ENCODE assay signal across 8 cellular contexts in the genomic region with DNA sequence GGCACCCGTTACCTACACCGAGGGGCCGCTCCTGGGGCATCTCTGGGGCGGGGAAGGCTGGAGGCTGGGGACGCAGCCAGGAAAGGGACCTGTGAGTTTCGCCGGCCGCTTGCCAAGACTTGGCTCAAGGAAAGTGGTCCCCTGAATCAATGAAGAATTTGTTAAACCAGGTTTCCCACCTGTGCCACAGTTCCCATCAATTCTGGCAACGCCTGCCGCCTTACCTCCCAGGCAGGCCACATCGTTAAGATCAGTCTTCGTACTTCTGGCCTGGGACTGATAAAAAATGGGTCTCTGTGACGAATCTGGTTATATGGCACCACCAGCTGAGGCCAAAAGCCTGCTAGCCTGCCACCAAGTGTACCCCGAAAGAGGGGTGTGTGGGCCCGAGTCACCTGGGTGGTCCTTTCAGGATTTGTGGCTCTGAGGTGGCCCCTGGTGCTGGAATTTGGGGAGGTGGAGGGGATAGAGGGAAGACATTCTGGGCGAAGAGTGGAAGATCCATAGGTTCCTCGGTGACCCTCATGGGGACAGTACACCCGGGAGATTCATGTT. TPM values are rescaled to one million over a fixed set of nuclear protein-coding genes. Genes with fewer than 3 reads are reported as not detected.
DNase-seq lines count a peak whose midpoint lies in the region; ATAC-seq, FAIRE-seq and TF ChIP-seq lines count a peak whose summit lies in the region.

No MANE protein-coding gene starts in this region.

- no peaks in the 10 kb centered on the region for H3K36me3 ChIP-seq in astrocyte (ENCODE audit: insufficient read depth, low read length)
- H3K36me3 ChIP-seq in liver (ENCODE audit: control insufficient read depth in 4 of 4, insufficient read depth in 3 of 4, low read depth in 1 of 4, low read length in 3 of 4): no peaks in the 10 kb centered on the region
- no peaks in the 10 kb centered on the region for H3K36me3 ChIP-seq in testis (ENCODE audit: low read depth, missing control alignments)

- WGBS in liver: 33% methylated on average over 18 of the region's 18 CpGs
- 20 to 21% methylated on average over 16 to 18 of the region's 18 CpGs for WGBS in testis, 2 donors

- peak overlapping the region; percentile 53 for H3K4me3 ChIP-seq in astrocyte (ENCODE audit: insufficient read depth, low read depth, low read length)
- peak overlapping the region in 2 of 3 donors; percentile 30 to 60 for H3K4me3 ChIP-seq in liver (ENCODE audit: low read depth in 1 of 3, low read length in 3 of 3)
- H3K4me3 ChIP-seq in testis: peak overlapping the region; percentile 58 to 68

- peaks cover 25% of the 10 kb centered on the region for H3K27me3 Mint-ChIP-seq in activated CD4-positive, alpha-beta T cell treated with anti-CD3 and anti-CD28 coated beads for 36 hours
- H3K27me3 Mint-ChIP-seq in astrocyte (ENCODE audit: low read depth, unreplicated experiment): peaks cover 28% of the 10 kb centered on the region

- DNase-seq in activated CD4-positive, alpha-beta T cell treated with anti-CD3 and anti-CD28 coated beads for 36 hours: no peak
- no peak for DNase-seq in activated CD4-positive, alpha-beta T cell treated with anti-CD3 and anti-CD28 coated beads for 48 hours
- no peak for DNase-seq in astrocyte (ENCODE audit: low read depth)
- DNase-seq in testis: no peak
- no peak for DNase-seq in KG1 (lab: John Stamatoyannopoulos, UW)
- DNase-seq in SK-N-DZ (ENCODE audit: low spot score): no peak
- DNase-seq in anterior cingulate cortex (lab: John Stamatoyannopoulos, UW): no peak

- peak overlapping the region; percentile 30 for H3K9ac ChIP-seq in astrocyte (ENCODE audit: low read length)
- H3K9ac ChIP-seq in liver (ENCODE audit: low read depth in 1 of 2, low read length in 2 of 2): peak overlapping the region in 1 of 2 donors; percentile 42

- no peaks in the 10 kb centered on the region for H4K20me1 ChIP-seq in astrocyte (ENCODE audit: insufficient read depth, low read length)

- H3K27ac ChIP-seq in astrocyte (ENCODE audit: low read depth, low read length) (no peak overlapping the region), liver (ENCODE audit: low read depth in 1 of 2, low read length in 2 of 2) (peak overlapping the region; percentile 11 to 88), testis (no peak overlapping the region)

- TF ChIP-seq RAD21 in liver (IDR thresholded peaks at IDR 0.05): no peak

- TF ChIP-seq CTCF in astrocyte (IDR thresholded peaks at IDR 0.05; ENCODE audit: insufficient read depth, low read depth, low read length): no peak
- no peak for TF ChIP-seq CTCF in liver (IDR thresholded peaks at IDR 0.05; ENCODE audit: low read depth, low read length, missing input control)
- no peak for TF ChIP-seq CTCF in testis (IDR thresholded peaks at IDR 0.05)

- H3K4me2 ChIP-seq in astrocyte (ENCODE audit: low read length): peak overlapping the region; percentile 90

- peak overlapping the region; percentile 75 for H3K4me3 Mint-ChIP-seq in activated CD4-positive, alpha-beta T cell treated with anti-CD3 and anti-CD28 coated beads for 36 hours
- H3K4me3 Mint-ChIP-seq in astrocyte (ENCODE audit: unreplicated experiment): peak overlapping the region; percentile 78

- H3K4me1 Mint-ChIP-seq in activated CD4-positive, alpha-beta T cell treated with anti-CD3 and anti-CD28 coated beads for 36 hours: peaks cover 24% of the 10 kb centered on the region
- H3K4me1 Mint-ChIP-seq in astrocyte (ENCODE audit: low read depth, unreplicated experiment): peaks cover 10% of the 10 kb centered on the region

- no peaks in the 10 kb centered on the region for H3K9me3 Mint-ChIP-seq in activated CD4-positive, alpha-beta T cell treated with anti-CD3 and anti-CD28 coated beads for 36 hours (ENCODE audit: low read depth)
- H3K9me3 Mint-ChIP-seq in astrocyte (ENCODE audit: unreplicated experiment): no peaks in the 10 kb centered on the region

- H3K4me1 ChIP-seq in astrocyte (ENCODE audit: insufficient read depth, low read length) (peaks cover 6% of the 10 kb centered on the region), liver (ENCODE audit: control insufficient read depth in 4 of 4, insufficient read depth in 4 of 4, low read length in 3 of 4) (peaks cover 4 to 20% (median 13%) of the 10 kb centered on the region in 4 donors), testis (peaks cover 9% of the 10 kb centered on the region)

- no peaks in the 10 kb centered on the region for H3K79me2 ChIP-seq in astrocyte (ENCODE audit: insufficient read depth, low read length)

- H3K27me3 ChIP-seq in astrocyte (ENCODE audit: insufficient read depth, low read length) (peaks cover 42% of the 10 kb centered on the region), liver (ENCODE audit: control insufficient read depth in 4 of 4, insufficient read depth in 4 of 4, low read length in 3 of 4) (no peaks in the 10 kb centered on the region), testis (no peaks in the 10 kb centered on the region)

- no peak for TF ChIP-seq POLR2A in testis (IDR thresholded peaks at IDR 0.05)

- no peak overlapping the region for H3K27ac Mint-ChIP-seq in activated CD4-positive, alpha-beta T cell treated with anti-CD3 and anti-CD28 coated beads for 36 hours
- H3K27ac Mint-ChIP-seq in astrocyte (ENCODE audit: unreplicated experiment): no peak overlapping the region

- H3K36me3 Mint-ChIP-seq in activated CD4-positive, alpha-beta T cell treated with anti-CD3 and anti-CD28 coated beads for 36 hours (ENCODE audit: low read depth): no peaks in the 10 kb centered on the region
- no peaks in the 10 kb centered on the region for H3K36me3 Mint-ChIP-seq in astrocyte (ENCODE audit: low read depth, unreplicated experiment)

- no peak for FAIRE-seq in astrocyte (lab: Jason Lieb, UNC)

- H2AFZ ChIP-seq in astrocyte (ENCODE audit: low read depth, low read length): peak overlapping the region; percentile 58

- CTCF ChIA-PET in activated CD4-positive, alpha-beta T cell treated with anti-CD3 and anti-CD28 coated beads for 36 hours (lab: Charles Lee): interaction anchor here (0.5 to 1.2 kb wide), 3 partner anchors 21 to 184 kb away, joined by 3 to 4 read pairs (median 3); no protein-coding TSS in a partner anchor

- POLR2A ChIA-PET in activated CD4-positive, alpha-beta T cell treated with anti-CD3 and anti-CD28 coated beads for 36 hours (lab: Charles Lee): no interaction called here

- H3K9me3 ChIP-seq in astrocyte (ENCODE audit: insufficient read depth, low read depth, low read length) (no peaks in the 10 kb centered on the region), liver (ENCODE audit: control insufficient read depth in 4 of 4, low read length in 3 of 4) (no peaks in the 10 kb centered on the region), testis (no peaks in the 10 kb centered on the region)

- peak; percentile 2 for ATAC-seq in activated CD4-positive, alpha-beta T cell treated with anti-CD3 and anti-CD28 coated beads for 36 hours

- intact Hi-C loops in activated CD4-positive, alpha-beta T cell treated with anti-CD3 and anti-CD28 coated beads for 36 hours (cut with DNase I, micrococcal nuclease): loop anchor here (1.0 to 10.0 kb wide), 7 partner anchors 49 to 250 kb away; a partner anchor contains a TSS
- intact Hi-C loops in testis (cut with DNase I; ENCODE audit: low total_unique reads): no loop called here

TF ChIP-seq in liver, 16 proteins besides CTCF, POLR2A, EP300 and RAD21 (continues in another document):
- no peak for TF ChIP-seq EGR1 (IDR thresholded peaks at IDR 0.05; ENCODE audit: low read depth in 2 of 2)
- TF ChIP-seq FOXA1 (IDR thresholded peaks at IDR 0.05): no peak
- TF ChIP-seq FOXA2 (IDR thresholded peaks at IDR 0.05): no peak
- no peak for TF ChIP-seq GABPA (IDR thresholded peaks at IDR 0.05 in 1 of 2, conservative IDR thresholded peaks at IDR 0.05 in 1 of 2)
- TF ChIP-seq JUND (IDR thresholded peaks at IDR 0.05): no peak
- TF ChIP-seq YY1 (IDR thresholded peaks at IDR 0.05): no peak
- TF ChIP-seq SP1 (IDR thresholded peaks at IDR 0.05): no peak
- TF ChIP-seq, protein P1, sequence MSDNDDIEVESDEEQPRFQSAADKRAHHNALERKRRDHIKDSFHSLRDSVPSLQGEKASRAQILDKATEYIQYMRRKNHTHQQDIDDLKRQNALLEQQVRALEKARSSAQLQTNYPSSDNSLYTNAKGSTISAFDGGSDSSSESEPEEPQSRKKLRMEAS (IDR thresholded peaks at IDR 0.05): no peak
- TF ChIP-seq, protein P2, sequence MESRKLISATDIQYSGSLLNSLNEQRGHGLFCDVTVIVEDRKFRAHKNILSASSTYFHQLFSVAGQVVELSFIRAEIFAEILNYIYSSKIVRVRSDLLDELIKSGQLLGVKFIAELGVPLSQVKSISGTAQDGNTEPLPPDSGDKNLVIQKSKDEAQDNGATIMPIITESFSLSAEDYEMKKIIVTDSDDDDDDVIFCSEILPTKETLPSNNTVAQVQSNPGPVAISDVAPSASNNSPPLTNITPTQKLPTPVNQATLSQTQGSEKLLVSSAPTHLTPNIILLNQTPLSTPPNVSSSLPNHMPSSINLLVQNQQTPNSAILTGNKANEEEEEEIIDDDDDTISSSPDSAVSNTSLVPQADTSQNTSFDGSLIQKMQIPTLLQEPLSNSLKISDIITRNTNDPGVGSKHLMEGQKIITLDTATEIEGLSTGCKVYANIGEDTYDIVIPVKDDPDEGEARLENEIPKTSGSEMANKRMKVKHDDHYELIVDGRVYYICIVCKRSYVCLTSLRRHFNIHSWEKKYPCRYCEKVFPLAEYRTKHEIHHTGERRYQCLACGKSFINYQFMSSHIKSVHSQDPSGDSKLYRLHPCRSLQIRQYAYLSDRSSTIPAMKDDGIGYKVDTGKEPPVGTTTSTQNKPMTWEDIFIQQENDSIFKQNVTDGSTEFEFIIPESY (IDR thresholded peaks at IDR 0.05): no peak
- no peak for TF ChIP-seq RXRA (IDR thresholded peaks at IDR 0.05)
- TF ChIP-seq HNF4A (conservative IDR thresholded peaks at IDR 0.05): no peak
- TF ChIP-seq HNF4G (IDR thresholded peaks at IDR 0.05): no peak
- no peak for TF ChIP-seq NR2F2 (IDR thresholded peaks at IDR 0.05)

RNA-seq across cellular contexts. Expression of a gene that starts 0.8 kb away (rescaled TPM):
- total RNA-seq in activated CD4-positive, alpha-beta T cell treated with anti-CD3 and anti-CD28 coated beads for 36 hours: under 1 TPM; 0.07 to 0.18 TPM
- total RNA-seq in astrocyte: 0.55 and 1.4 TPM in 2 replicates
- total RNA-seq in liver: 1 to 10 TPM; 1.4 to 2.9 TPM
- polyA plus RNA-seq in liver: 1 to 10 TPM; 1.1 to 1.9 TPM
- 1 to 10 TPM in 1 of 2 donors, under 1 TPM in 1; 0.62 to 1.3 TPM for total RNA-seq in testis
- 5.1 TPM for polyA plus RNA-seq in testis (ENCODE audit: insufficient read depth, low read depth, low replicate concordance)
- polyA plus RNA-seq in SK-N-DZ (2014; cell fraction: cytosol; rRNA removed): not detected in 2 replicates
- not detected in 2 replicates for polyA plus RNA-seq in SK-N-DZ (2014; cell fraction: nucleus; rRNA removed)

Comparison
In these comparisons a context has a peak if more than half of its experiments do, and no peak if none do; other contexts are left out.
1. H3K27ac ChIP-seq: peak in liver (2 of 2); none in astrocyte (single experiment) and testis (0 of 2).
2. Peak in every context shown above with its lines, with median percentiles within 50 percentile points of each other: H3K4me3 ChIP-seq.